ENCODE assay signal across 1 cellular context in genomic region chr6:169452117-169452868, GRCh38.
TF ChIP-seq lines count a peak whose summit lies in the region.

No MANE protein-coding gene starts in this region.

TF ChIP-seq in K562, 482 proteins besides CTCF, POLR2A, EP300 and RAD21 (continued from another document and continues in another):
- TF ChIP-seq AFF4 (CRISPR knock-in tag; IDR thresholded peaks at IDR 0.05) (no peak), MYC (IDR thresholded peaks at IDR 0.05; ENCODE audit: low read depth, low read length) (peak; percentile 8), MYC (CRISPR knock-in tag; IDR thresholded peaks at IDR 0.05; ENCODE audit: borderline replicate concordance, low read depth) (0 out of 2 replicates have a peak, but pooled peaks have one; percentile 35), EHMT2 (IDR thresholded peaks at IDR 0.05) (peak; percentile 72; the same call in 1 of the 2 replicates), SUPT5H (IDR thresholded peaks at IDR 0.05) (peak; percentile 80), MXI1 (IDR thresholded peaks at IDR 0.05; ENCODE audit: low read depth, low read length) (no peak), PHF20 (IDR thresholded peaks at IDR 0.05; ENCODE audit: partially characterized antibody) (peak; percentile 75), POU5F1 (IDR thresholded peaks at IDR 0.05; ENCODE audit: borderline replicate concordance, low read depth, low read length, partially characterized antibody) (no peak), MAX (CRISPR knock-in tag; IDR thresholded peaks at IDR 0.05) (peak; percentile 43), MBD1 (CRISPR knock-in tag; IDR thresholded peaks at IDR 0.05) (no peak), PHF8 (IDR thresholded peaks at IDR 0.05; ENCODE audit: borderline replicate concordance, low read length) (peak; percentile 67; the same call in 1 of the 2 replicates), ZNF23 (CRISPR knock-in tag; IDR thresholded peaks at IDR 0.05) (no peak), ZNF766 (CRISPR knock-in tag; conservative IDR thresholded peaks at IDR 0.05) (peak; percentile 62; the same call in 1 of the 2 replicates), STAT5A (IDR thresholded peaks at IDR 0.05; ENCODE audit: borderline replicate concordance, low read length) (no peak), MCM5 (IDR thresholded peaks at IDR 0.05; ENCODE audit: low read depth) (no peak), ILK (tag; IDR thresholded peaks at IDR 0.05; ENCODE audit: borderline replicate concordance, low read depth) (no peak), TCFL5 (CRISPR knock-in tag; conservative IDR thresholded peaks at IDR 0.05) (no peak), ZBED1 (IDR thresholded peaks at IDR 0.05) (no peak), MEIS2 (IDR thresholded peaks at IDR 0.05; ENCODE audit: partially characterized antibody) (no peak), ZNF586 (CRISPR knock-in tag; conservative IDR thresholded peaks at IDR 0.05) (no peak), TFAP4 (CRISPR knock-in tag; IDR thresholded peaks at IDR 0.05; ENCODE audit: borderline replicate concordance) (peak; percentile 62; the same call in 1 of the 2 replicates), TAF9B (IDR thresholded peaks at IDR 0.05; ENCODE audit: partially characterized antibody) (peak; percentile 48), HSF4 (CRISPR knock-in tag; IDR thresholded peaks at IDR 0.05; ENCODE audit: borderline replicate concordance) (no peak), GATA2 (CRISPR knock-in tag; IDR thresholded peaks at IDR 0.05) (no peak), SMARCB1 (IDR thresholded peaks at IDR 0.05; ENCODE audit: insufficient read length, low read depth) (no peak), ZNF395 (CRISPR knock-in tag; IDR thresholded peaks at IDR 0.05) (peak; percentile 80; the same call in 1 of the 2 replicates), ZNF133 (CRISPR knock-in tag; IDR thresholded peaks at IDR 0.05) (no peak), MTF1 (CRISPR knock-in tag; IDR thresholded peaks at IDR 0.05; ENCODE audit: borderline replicate concordance) (no peak), PRMT5 (CRISPR knock-in tag; IDR thresholded peaks at IDR 0.05) (no peak), ZFP1 (CRISPR knock-in tag; IDR thresholded peaks at IDR 0.05) (no peak), KDM2B (CRISPR knock-in tag; IDR thresholded peaks at IDR 0.05) (0 out of 2 replicates have a peak, but pooled peaks have one; percentile 32), L3MBTL2 (IDR thresholded peaks at IDR 0.05) (peak; percentile 92), ATF3 (IDR thresholded peaks at IDR 0.05) (peak; percentile 62), ATF3 (CRISPR knock-in tag; conservative IDR thresholded peaks at IDR 0.05) (peak; percentile 82), PML (IDR thresholded peaks at IDR 0.05; ENCODE audit: low read length) (peak; percentile 72; the same call in 1 of the 2 replicates), PTBP1 (IDR thresholded peaks at IDR 0.05; ENCODE audit: low read depth, low read length) (no peak), CBX5 (IDR thresholded peaks at IDR 0.05; ENCODE audit: borderline replicate concordance, low read depth) (0 out of 2 replicates have a peak, but pooled peaks have one; percentile 16), KHSRP (IDR thresholded peaks at IDR 0.05) (no peak), MAFF (IDR thresholded peaks at IDR 0.05; ENCODE audit: low read length) (peak; percentile 69), RFX7 (CRISPR knock-in tag; IDR thresholded peaks at IDR 0.05) (no peak), ZBTB43 (CRISPR knock-in tag; IDR thresholded peaks at IDR 0.05) (no peak), ATF6 (CRISPR knock-in tag; IDR thresholded peaks at IDR 0.05) (no peak), ZNF407 (IDR thresholded peaks at IDR 0.05; ENCODE audit: low read depth) (no peak), ZNF384 (IDR thresholded peaks at IDR 0.05; ENCODE audit: low read depth, low read length) (no peak), EGR1 (conservative IDR thresholded peaks at IDR 0.05) (peak; percentile 90), FUS (optimal IDR thresholded peaks at IDR 0.05; ENCODE audit: low read depth, low read length) (no peak), TEAD2 (tag; IDR thresholded peaks at IDR 0.05) (no peak)
